12 cellular contexts compared by ENCODE assay signal in the genomic region with DNA sequence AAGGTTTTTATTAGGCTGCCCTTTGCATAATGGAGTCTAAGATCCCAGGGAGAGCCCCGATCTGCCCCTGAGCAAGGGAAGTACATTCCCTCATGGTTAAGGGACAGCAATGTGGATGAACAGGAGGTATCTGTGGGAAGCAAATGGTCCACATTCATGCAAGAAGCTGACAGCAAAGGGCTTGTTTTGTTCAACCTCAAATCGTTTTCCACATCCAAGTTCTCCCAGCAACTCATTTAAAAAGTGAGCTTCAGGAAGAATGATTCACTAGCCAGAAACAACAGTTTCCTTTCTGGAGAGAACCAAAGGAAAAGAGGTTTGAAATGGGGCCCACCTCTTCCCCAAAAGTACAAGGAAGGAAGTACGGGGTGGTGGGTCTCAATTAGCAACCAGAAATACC. TPM values are rescaled to one million over a fixed set of nuclear protein-coding genes. Genes with fewer than 3 reads are reported as not detected.
DNase-seq lines count a peak whose midpoint lies in the region; ATAC-seq lines count a peak whose summit lies in the region.
"Had no signal": no experiment of that assay in that cellular context is flagged by ENCODE, and none has a peak within 500 bp of the region (broad histone marks: within the 10 kb centered on the region; RNA-seq: fewer than 3 reads in every experiment).

No MANE protein-coding gene starts in this region.

- peaks cover 1 to 7% of the 10 kb centered on the region in 2 donors for H3K36me3 Mint-ChIP-seq in activated T-cell treated with anti-CD3 and anti-CD28 coated beads, Interleukin-2, amount 50 U/mL, for 72 hours (ENCODE audit: insufficient read depth in 2 of 2)
- peaks cover 66% of the 10 kb centered on the region for H3K36me3 Mint-ChIP-seq in activated CD4-positive, alpha-beta memory T cell treated with anti-CD3 and anti-CD28 coated beads, Interleukin-2, amount 10 ng/mL, durations not matched to agents 7 days and 5 days (ENCODE audit: low read depth)

- ATAC-seq in activated T-cell treated with anti-CD3 and anti-CD28 coated beads, Interleukin-2, amount 50 U/mL, for 72 hours (replicated peaks in 1 of 2): no peak
- ATAC-seq: K562 had no signal

- H3K4me3 Mint-ChIP-seq in activated T-cell treated with anti-CD3 and anti-CD28 coated beads, Interleukin-2, amount 50 U/mL, for 72 hours: no peak overlapping the region
- no peak overlapping the region for H3K4me3 Mint-ChIP-seq in activated CD4-positive, alpha-beta memory T cell treated with anti-CD3 and anti-CD28 coated beads, Interleukin-2, amount 10 ng/mL, durations not matched to agents 7 days and 5 days
- H3K4me3 Mint-ChIP-seq: activated naive CD8-positive, alpha-beta T cell had no signal

- H3K27ac Mint-ChIP-seq in activated T-cell treated with anti-CD3 and anti-CD28 coated beads, Interleukin-2, amount 50 U/mL, for 72 hours: peak overlapping the region; percentile 7
- H3K27ac Mint-ChIP-seq in activated CD4-positive, alpha-beta memory T cell treated with anti-CD3 and anti-CD28 coated beads, Interleukin-2, amount 10 ng/mL, durations not matched to agents 7 days and 5 days: peak overlapping the region; percentile 44

- H3K9me3 Mint-ChIP-seq in activated T-cell treated with anti-CD3 and anti-CD28 coated beads, Interleukin-2, amount 50 U/mL, for 72 hours: no peaks in the 10 kb centered on the region
- no peaks in the 10 kb centered on the region for H3K9me3 Mint-ChIP-seq in activated CD4-positive, alpha-beta memory T cell treated with anti-CD3 and anti-CD28 coated beads, Interleukin-2, amount 10 ng/mL, durations not matched to agents 7 days and 5 days

- CTCF ChIA-PET in activated CD4-positive, alpha-beta memory T cell treated with anti-CD3 and anti-CD28 coated beads, Interleukin-2, amount 10 ng/mL, durations not matched to agents 7 days and 5 days (lab: Charles Lee): interaction anchor here (0.8 to 1.1 kb wide), 3 partner anchors 50 to 90 kb away, joined by 3 read pairs; no protein-coding TSS in a partner anchor

- no peak for DNase-seq in activated T-cell treated with anti-CD3 and anti-CD28 coated beads, Interleukin-2, amount 50 U/mL, for 72 hours
- no peak for DNase-seq in activated T-cell treated with anti-CD3 and anti-CD28 coated beads, Interleukin-2, amount 50 U/mL, for 1 hour
- DNase-seq in activated CD4-positive, alpha-beta memory T cell treated with anti-CD3 and anti-CD28 coated beads, Interleukin-2, amount 10 ng/mL, durations not matched to agents 7 days and 5 days: no peak
- DNase-seq in substantia nigra (lab: John Stamatoyannopoulos, UW): no peak
- DNase-seq in anterior cingulate cortex (lab: John Stamatoyannopoulos, UW): no peak
- no peak for DNase-seq in COLO668 (lab: John Stamatoyannopoulos, UW; ENCODE audit: unreplicated experiment)
- DNase-seq in NCI-H82 treated with DMSO at 0.1 percent for 48 hours (lab: John Stamatoyannopoulos, UW; ENCODE audit: unreplicated experiment): no peak
- DNase-seq: stimulated activated CD4-positive, alpha-beta T cell treated with anti-CD3 and anti-CD28 coated beads, Interleukin-4, amount 100 ng/mL, for 4 hours had no signal

- POLR2A ChIA-PET in activated CD4-positive, alpha-beta memory T cell treated with anti-CD3 and anti-CD28 coated beads, Interleukin-2, amount 10 ng/mL, durations not matched to agents 7 days and 5 days (lab: Charles Lee): interaction anchor here (1.2 to 3.3 kb wide), 3 partner anchors 11 to 20 kb away, joined by 3 to 10 read pairs (median 6); a partner anchor contains a TSS

- H3K27me3 Mint-ChIP-seq in activated T-cell treated with anti-CD3 and anti-CD28 coated beads, Interleukin-2, amount 50 U/mL, for 72 hours (ENCODE audit: low read depth): no peaks in the 10 kb centered on the region
- no peaks in the 10 kb centered on the region for H3K27me3 Mint-ChIP-seq in activated CD4-positive, alpha-beta memory T cell treated with anti-CD3 and anti-CD28 coated beads, Interleukin-2, amount 10 ng/mL, durations not matched to agents 7 days and 5 days
- H3K27me3 Mint-ChIP-seq: activated naive CD8-positive, alpha-beta T cell had no signal

- H3K27me3 ChIP-seq in layer of hippocampus (ENCODE audit: control insufficient read depth, insufficient read depth, low read length): no peaks in the 10 kb centered on the region

- peaks cover 54% of the 10 kb centered on the region for H3K4me1 Mint-ChIP-seq in activated T-cell treated with anti-CD3 and anti-CD28 coated beads, Interleukin-2, amount 50 U/mL, for 72 hours (ENCODE audit: low read depth)
- peaks cover 58% of the 10 kb centered on the region for H3K4me1 Mint-ChIP-seq in activated CD4-positive, alpha-beta memory T cell treated with anti-CD3 and anti-CD28 coated beads, Interleukin-2, amount 10 ng/mL, durations not matched to agents 7 days and 5 days

- H3K27ac ChIP-seq in layer of hippocampus (ENCODE audit: low read depth, low read length): peak overlapping the region; percentile 35
- H3K27ac ChIP-seq in substantia nigra (ENCODE audit: low read depth, low read length, poor library complexity, severe bottlenecking): peak overlapping the region; percentile 10

RNA-seq across cellular contexts. Expression of a gene that starts 9.4 kb away (rescaled TPM):
- under 1 TPM in 1 of 2 donors, not detected in 1; 0.28 TPM for total RNA-seq in activated T-cell treated with anti-CD3 and anti-CD28 coated beads, Interleukin-2, amount 50 U/mL, for 72 hours
- under 1 TPM in 1 of 2 experiments, not detected in 1; 0.18 TPM for total RNA-seq in activated CD4-positive, alpha-beta memory T cell treated with anti-CD3 and anti-CD28 coated beads, Interleukin-2, amount 10 ng/mL, durations not matched to agents 7 days and 5 days
- total RNA-seq: myocyte had no signal

RNA-seq across cellular contexts. Expression of a gene that starts 10.8 kb away (rescaled TPM):
- 10 to 100 TPM; 33.3 to 41.4 TPM for total RNA-seq in activated T-cell treated with anti-CD3 and anti-CD28 coated beads, Interleukin-2, amount 50 U/mL, for 72 hours
- total RNA-seq in activated CD4-positive, alpha-beta memory T cell treated with anti-CD3 and anti-CD28 coated beads, Interleukin-2, amount 10 ng/mL, durations not matched to agents 7 days and 5 days: 10 to 100 TPM; 25.7 to 26.7 TPM

RNA-seq across cellular contexts. Expression of a gene that starts 19.5 kb away (rescaled TPM):
- 10 to 100 TPM; 33.2 to 62.0 TPM for total RNA-seq in activated T-cell treated with anti-CD3 and anti-CD28 coated beads, Interleukin-2, amount 50 U/mL, for 72 hours
- total RNA-seq in activated CD4-positive, alpha-beta memory T cell treated with anti-CD3 and anti-CD28 coated beads, Interleukin-2, amount 10 ng/mL, durations not matched to agents 7 days and 5 days: 10 to 100 TPM; 97.0 to 97.3 TPM

RNA-seq across cellular contexts. Expression of a gene that starts 22.8 kb away (rescaled TPM):
- total RNA-seq in activated T-cell treated with anti-CD3 and anti-CD28 coated beads, Interleukin-2, amount 50 U/mL, for 72 hours: 10 to 100 TPM; 35.1 to 44.1 TPM
- total RNA-seq in activated CD4-positive, alpha-beta memory T cell treated with anti-CD3 and anti-CD28 coated beads, Interleukin-2, amount 10 ng/mL, durations not matched to agents 7 days and 5 days: 10 to 100 TPM; 95.8 to 97.3 TPM

RNA-seq across cellular contexts. Expression of a gene that starts 33.7 kb away (rescaled TPM):
- 1 to 10 TPM; 1.1 to 1.6 TPM for total RNA-seq in activated T-cell treated with anti-CD3 and anti-CD28 coated beads, Interleukin-2, amount 50 U/mL, for 72 hours
- total RNA-seq in activated CD4-positive, alpha-beta memory T cell treated with anti-CD3 and anti-CD28 coated beads, Interleukin-2, amount 10 ng/mL, durations not matched to agents 7 days and 5 days: not detected
